ENCODE assay signal across 1 cellular context in the genomic region with DNA sequence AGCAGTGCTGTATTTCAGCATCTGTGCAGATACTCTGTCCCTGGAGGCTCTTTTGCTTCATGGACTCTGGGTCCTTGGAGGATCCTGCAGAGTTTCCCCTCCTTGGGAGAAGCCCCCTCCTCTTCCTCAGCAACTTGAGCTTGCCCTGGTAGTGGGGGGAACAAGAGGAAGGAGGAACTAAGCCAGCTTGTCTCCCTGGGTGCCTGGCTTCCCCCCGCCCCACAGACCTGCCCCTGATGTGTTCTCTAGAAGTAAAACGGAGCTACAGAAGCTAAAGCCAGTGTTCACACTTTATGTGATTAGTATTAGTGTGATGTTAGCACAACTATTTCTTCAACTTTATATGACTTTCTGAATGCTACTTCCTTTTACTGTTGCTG.
TF ChIP-seq lines count a peak whose summit lies in the region.

No MANE protein-coding gene starts in this region.

TF ChIP-seq in HEK293T, 16 proteins besides CTCF, POLR2A, EP300 and RAD21 (continued from another document):
- no peak for TF ChIP-seq ZNF384 (IDR thresholded peaks at IDR 0.05)
- TF ChIP-seq ARNT (IDR thresholded peaks at IDR 0.05): no peak
